Comparison of ENCODE assay signal across 19 cellular contexts in the genomic region with DNA sequence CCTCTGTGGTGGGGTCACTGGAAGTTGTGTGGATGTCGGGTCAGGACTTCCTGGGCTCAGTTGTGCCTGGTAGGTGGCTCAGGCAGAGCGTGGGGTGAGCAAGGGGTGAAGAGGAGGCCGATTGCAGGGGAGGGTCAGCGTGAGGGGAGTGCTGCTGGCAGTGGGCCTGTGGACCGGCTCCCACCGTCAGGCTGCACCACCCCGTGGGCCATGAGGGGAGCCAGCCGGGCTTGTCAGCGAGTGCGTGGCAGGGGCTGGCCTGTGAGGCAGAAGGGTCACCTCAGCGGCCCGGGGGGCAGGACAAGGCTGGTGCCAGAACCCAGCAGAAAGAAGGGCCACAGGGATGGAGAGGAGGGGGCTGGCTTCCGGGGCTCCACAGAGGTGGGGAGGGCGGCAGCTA. TPM values are rescaled to one million over a fixed set of nuclear protein-coding genes. Genes with fewer than 3 reads are reported as not detected.
DNase-seq lines count a peak whose midpoint lies in the region; ATAC-seq and TF ChIP-seq lines count a peak whose summit lies in the region.
"Had no signal": no experiment of that assay in that cellular context is flagged by ENCODE, and none has a peak within 500 bp of the region (broad histone marks: within the 10 kb centered on the region; RNA-seq: fewer than 3 reads in every experiment).

No MANE protein-coding gene starts in this region.

- H3K36me3 ChIP-seq in BLaER1 (peaks cover 100% of the 10 kb centered on the region), tibial nerve (peaks cover 0 to 100% (median 58%) of the 10 kb centered on the region in 3 donors)

- ATAC-seq in sciatic nerve = peak; percentile 19

- no peaks in the 10 kb centered on the region for H3K9me3 ChIP-seq in BLaER1
- no peaks in the 10 kb centered on the region for H3K9me3 ChIP-seq in tibial nerve

- no peak overlapping the region for H3K4me3 Mint-ChIP-seq in CD14-positive monocyte
- no peak overlapping the region for H3K4me3 Mint-ChIP-seq in dendritic cell treated with granulocyte-macrophage colony-stimulating factor and Interleukin-4, amounts not matched to agents 40 ng/mL and 50 ng/mL, for 4 days
- H3K4me3 Mint-ChIP-seq: CD4-positive, alpha-beta T cell; H9 had no signal

- peaks cover 6% of the 10 kb centered on the region for H3K4me1 Mint-ChIP-seq in CD14-positive monocyte
- peaks cover 51% of the 10 kb centered on the region for H3K4me1 Mint-ChIP-seq in dendritic cell treated with granulocyte-macrophage colony-stimulating factor and Interleukin-4, amounts not matched to agents 40 ng/mL and 50 ng/mL, for 4 days (ENCODE audit: low read depth)
- H3K4me1 Mint-ChIP-seq: H9, IgD-negative memory B cell had no signal

- TF ChIP-seq POLR2A in tibial nerve (IDR thresholded peaks at IDR 0.05) = no peak

- TF ChIP-seq EP300 in tibial nerve (IDR thresholded peaks at IDR 0.05) = no peak

- no peaks in the 10 kb centered on the region for H3K9me3 Mint-ChIP-seq in CD14-positive monocyte
- H3K9me3 Mint-ChIP-seq in dendritic cell treated with granulocyte-macrophage colony-stimulating factor and Interleukin-4, amounts not matched to agents 40 ng/mL and 50 ng/mL, for 4 days = no peaks in the 10 kb centered on the region
- H3K9me3 Mint-ChIP-seq: CD4-positive, alpha-beta T cell; H9; IgD-negative memory B cell had no signal

- no peaks in the 10 kb centered on the region for H3K27me3 ChIP-seq in BLaER1
- H3K27me3 ChIP-seq in tibial nerve = no peaks in the 10 kb centered on the region

- H3K4me1 ChIP-seq in BLaER1 = peaks cover 81% of the 10 kb centered on the region
- H3K4me1 ChIP-seq in tibial nerve = peaks cover 0 to 5% (median 2%) of the 10 kb centered on the region in 4 donors

- TF ChIP-seq CTCF in CD14-positive monocyte (IDR thresholded peaks at IDR 0.05) = no peak
- no peak for TF ChIP-seq CTCF in tibial nerve (IDR thresholded peaks at IDR 0.05)

- H3K4me2 ChIP-seq in BLaER1 = no peak overlapping the region

- H3K9ac ChIP-seq in BLaER1 = no peak overlapping the region

- no peak for DNase-seq in CD14-positive monocyte (ENCODE audit: low spot score)
- DNase-seq in sciatic nerve (ENCODE audit: low spot score) = no peak
- DNase-seq in NCI-H2029 treated with DMSO at 0.1 percent for 48 hours (lab: John Stamatoyannopoulos, UW) = no peak
- DNase-seq in dermis blood vessel endothelial cell = no peak
- DNase-seq in tibial nerve (ENCODE audit: low spot score in 2 of 2) = no peak
- DNase-seq: ACHN; AML-193; CD4-positive, alpha-beta T cell; H9; NCI-H1105 treated with DMSO at 0.1 percent for 48 hours; NCI-H1930; NCI-H2171 treated with DMSO at 0.1 percent for 48 hours; NCI-H446 treated with DMSO at 0.1 percent for 48 hours; RPMI8226 had no signal

- WGBS in tibial nerve, 2 donors = 81 to 89% methylated on average over 14 of the region's 14 CpGs

- H3K27ac ChIP-seq in BLaER1 (peak overlapping the region; percentile 70; the same call in 1 of the 2 replicates), tibial nerve (peak overlapping the region in 2 of 4 donors; percentile 20 to 34)

- H3K4me3 ChIP-seq in BLaER1 = no peak overlapping the region
- H3K4me3 ChIP-seq in tibial nerve = no peak overlapping the region

- intact Hi-C loops in CD14-positive monocyte (cut with micrococcal nuclease) (loop anchor here in 1 of 2 donors (5.0 kb wide), 1 partner anchor 47 kb away; a partner anchor contains a TSS), sciatic nerve (cut with DNase I) (no loop called here)
- intact Hi-C loops in dendritic cell treated with granulocyte-macrophage colony-stimulating factor and Interleukin-4, amounts not matched to agents 40 ng/mL and 50 ng/mL, for 4 days (cut with micrococcal nuclease) = no loop called here

- peak overlapping the region in 4 of 7 donors; percentile 38 to 76 (median 48) for H3K27ac Mint-ChIP-seq in CD14-positive monocyte
- H3K27ac Mint-ChIP-seq in dendritic cell treated with granulocyte-macrophage colony-stimulating factor and Interleukin-4, amounts not matched to agents 40 ng/mL and 50 ng/mL, for 4 days = peak overlapping the region; percentile 57
- H3K27ac Mint-ChIP-seq: CD4-positive, alpha-beta T cell had no signal

- H3K27me3 Mint-ChIP-seq in CD14-positive monocyte (ENCODE audit: low read depth in 3 of 3) = no peaks in the 10 kb centered on the region
- H3K27me3 Mint-ChIP-seq in dendritic cell treated with granulocyte-macrophage colony-stimulating factor and Interleukin-4, amounts not matched to agents 40 ng/mL and 50 ng/mL, for 4 days = no peaks in the 10 kb centered on the region
- H3K27me3 Mint-ChIP-seq: CD4-positive, alpha-beta T cell; IgD-negative memory B cell had no signal

- peaks cover 75 to 96% of the 10 kb centered on the region in 2 donors for H3K36me3 Mint-ChIP-seq in CD14-positive monocyte
- peaks cover 99% of the 10 kb centered on the region for H3K36me3 Mint-ChIP-seq in dendritic cell treated with granulocyte-macrophage colony-stimulating factor and Interleukin-4, amounts not matched to agents 40 ng/mL and 50 ng/mL, for 4 days (ENCODE audit: low read depth)

- no peaks in the 10 kb centered on the region for H4K20me1 ChIP-seq in BLaER1

RNA-seq across cellular contexts. Expression of a gene that starts 13.3 kb away (rescaled TPM):
- 100 to 1,000 TPM; 109 to 124 TPM for polyA plus RNA-seq in CD14-positive monocyte
- total RNA-seq in sciatic nerve = 49.6 TPM
- 66.4 and 73.8 TPM in 2 replicates for total RNA-seq in dermis blood vessel endothelial cell
- 10 to 100 TPM; 27.3 to 42.9 (median 36.3) TPM for total RNA-seq in tibial nerve

RNA-seq across cellular contexts. Expression of a gene that starts 18.5 kb away (rescaled TPM):
- polyA plus RNA-seq in CD14-positive monocyte = 10 to 100 TPM; 13.8 to 16.7 TPM
- 1.2 TPM for total RNA-seq in sciatic nerve
- 0.05 TPM in 1 of 2 replicates, not detected in the other for total RNA-seq in dermis blood vessel endothelial cell
- under 1 TPM in 1 of 4 donors, not detected in 3; 0.22 TPM for total RNA-seq in tibial nerve
- total RNA-seq: LHCN-M2 had no signal

RNA-seq across cellular contexts. Expression of a gene that starts 48.4 kb away (rescaled TPM):
- not detected for polyA plus RNA-seq in CD14-positive monocyte
- total RNA-seq in sciatic nerve (not detected), dermis blood vessel endothelial cell (not detected in 2 replicates), tibial nerve (not detected)
- total RNA-seq: CD4-positive, alpha-beta T cell; H9; HT-29; LHCN-M2 had no signal
- polyA plus RNA-seq: IgD-negative memory B cell had no signal

RNA-seq across cellular contexts. Expression of a gene that starts 48.7 kb away (rescaled TPM):
- polyA plus RNA-seq in CD14-positive monocyte = 100 to 1,000 TPM; 146 to 170 TPM
- 543 TPM for total RNA-seq in sciatic nerve
- 533 and 897 TPM in 2 replicates for total RNA-seq in dermis blood vessel endothelial cell
- total RNA-seq in tibial nerve = 100 to 1,000 TPM; 471 to 530 (median 493) TPM
